Comparison of ENCODE assay signal across 25 cellular contexts in genomic region chr1:113029822-113030221, GRCh38. TPM values are rescaled to one million over a fixed set of nuclear protein-coding genes. Genes with fewer than 3 reads are reported as not detected.
DNase-seq lines count a peak whose midpoint lies in the region; ATAC-seq, FAIRE-seq and TF ChIP-seq lines count a peak whose summit lies in the region.
"Had no signal": no experiment of that assay in that cellular context is flagged by ENCODE, and none has a peak within 500 bp of the region (broad histone marks: within the 10 kb centered on the region; RNA-seq: fewer than 3 reads in every experiment).

No MANE protein-coding gene starts in this region.

- no peaks in the 10 kb centered on the region for H3K9me3 ChIP-seq in liver (ENCODE audit: control insufficient read depth in 4 of 4, low read length in 3 of 4)
- H3K9me3 ChIP-seq in HepG2 (ENCODE audit: low read length) = no peaks in the 10 kb centered on the region
- no peaks in the 10 kb centered on the region for H3K9me3 ChIP-seq in H1 (ENCODE audit: insufficient read depth in 2 of 2, low read depth in 1 of 2, low read length in 1 of 2)
- no peaks in the 10 kb centered on the region for H3K9me3 ChIP-seq in right cardiac atrium (ENCODE audit: control insufficient read depth, low read length)
- H3K9me3 ChIP-seq in BE2C = no peaks in the 10 kb centered on the region
- H3K9me3 ChIP-seq: HAP-1, SK-N-SH had no signal

- H3K14ac ChIP-seq in H1 (ENCODE audit: insufficient read length) = no peak overlapping the region

- H3K4me1 ChIP-seq in liver (ENCODE audit: control insufficient read depth in 4 of 4, insufficient read depth in 4 of 4, low read length in 3 of 4) = peaks cover 14 to 56% (median 49%) of the 10 kb centered on the region in 4 donors
- peaks cover 69% of the 10 kb centered on the region for H3K4me1 ChIP-seq in HepG2 (ENCODE audit: insufficient read depth, low read length)
- peaks cover 2 to 21% (median 13%) of the 10 kb centered on the region in 4 experiments; a peak in 5 of 7 replicates for H3K4me1 ChIP-seq in H1 (replicated peaks in 1 of 4; ENCODE audit: control insufficient read depth in 3 of 4, insufficient read depth in 4 of 4, low read length in 3 of 4)
- H3K4me1 ChIP-seq in right cardiac atrium (ENCODE audit: control insufficient read depth, insufficient read depth, low read length) = no peaks in the 10 kb centered on the region
- no peaks in the 10 kb centered on the region for H3K4me1 ChIP-seq in BE2C
- H3K4me1 ChIP-seq: HAP-1 had no signal

- TF ChIP-seq RAD21 in liver (IDR thresholded peaks at IDR 0.05) (no peak), HepG2 (CRISPR knock-in tag; IDR thresholded peaks at IDR 0.05) (no peak), H1 (IDR thresholded peaks at IDR 0.05 in 1 of 2, conservative IDR thresholded peaks at IDR 0.05 in 1 of 2; ENCODE audit: low read depth in 2 of 2, low read length in 2 of 2) (no peak)

- no peak overlapping the region for H4K5ac ChIP-seq in H1 (ENCODE audit: insufficient read length, low read depth, low read length)

- H3K4ac ChIP-seq in H1 (replicated peaks; ENCODE audit: insufficient read length, low read depth, low read length) = no peak overlapping the region

- no peak overlapping the region for H3K56ac ChIP-seq in H1 (replicated peaks; ENCODE audit: insufficient read length, low read depth, low read length)

- FAIRE-seq in HepG2 (lab: Jason Lieb, UNC) (no peak), H1 (lab: Jason Lieb, UNC) (no peak)
- FAIRE-seq: GM12892 had no signal

- intact Hi-C loops in HepG2 (cut with micrococcal nuclease; ENCODE audit: unreplicated experiment) = loop anchor here (5.0 kb wide), 1 partner anchor 73 kb away; the partner anchor contains the start of gene SLC16A1
- intact Hi-C loops in right cardiac atrium (cut with DNase I) = no loop called here

- POLR2A ChIA-PET in HepG2 (lab: Yijun Ruan, JAX) = no interaction called here
- POLR2A ChIA-PET in H1 (lab: Charles Lee; ENCODE audit: partially characterized antibody) = interaction anchor here (0.6 to 11.5 kb wide), 3 partner anchors 13 to 74 kb away, joined by 3 to 106 read pairs (median 3); partner anchors contain the start of gene SLC16A1

- CTCF ChIA-PET in HepG2 (lab: Yijun Ruan, JAX; ENCODE audit: low intra/inter-chr PET ratio, low total read pairs) (no interaction called here), H1 (lab: Charles Lee; ENCODE audit: partially characterized antibody) (interaction anchor here (1.9 kb wide), 1 partner anchor 43 kb away, joined by 5 read pairs; the partner anchor contains the start of gene LRIG2)

- H3K9ac ChIP-seq in liver (ENCODE audit: low read depth in 1 of 2, low read length in 2 of 2) (peak overlapping the region in 1 of 2 donors; percentile 60), HepG2 (ENCODE audit: insufficient read depth, low read depth, low read length) (no peak overlapping the region), H1 (replicated peaks in 1 of 4; ENCODE audit: extremely low read depth in 1 of 4, low read depth in 3 of 4, low read length in 3 of 4) (no peak overlapping the region)
- H3K9ac ChIP-seq: GM23248, SK-N-SH had no signal

- no peaks in the 10 kb centered on the region for H3K79me1 ChIP-seq in H1 (ENCODE audit: low read depth, low read length)

- H4K20me1 ChIP-seq in HepG2 (ENCODE audit: insufficient read depth, low read length) = no peaks in the 10 kb centered on the region
- H4K20me1 ChIP-seq in H1 (replicated peaks in 1 of 2; ENCODE audit: control insufficient read depth in 1 of 2, insufficient read depth in 2 of 2, low read length in 2 of 2) = no peaks in the 10 kb centered on the region

- DNase-seq in HepG2 (ENCODE audit: low spot score) (no peak), H1 (ENCODE audit: low read depth in 1 of 2, low spot score in 2 of 2) (no peak), right cardiac atrium (no peak), BE2C (no peak), NCI-H187 (lab: John Stamatoyannopoulos, UW) (no peak)
- DNase-seq: CD8-positive, alpha-beta memory T cell; DMS 273 treated with DMSO at 0.1 percent for 48 hours; DMS79 treated with DMSO at 0.1 percent for 48 hours; GM23248; IMR-90; KG1; NCI-H1048; NCI-H1417; NCI-H1694; NCI-H2081; NCI-H2227 treated with DMSO at 0.1 percent for 48 hours; NCI-H526 treated with DMSO at 0.1 percent for 48 hours; SK-N-SH; SW 1271 had no signal

- H2AK5ac ChIP-seq in H1 (ENCODE audit: low read depth, low read length) = no peak overlapping the region

- TF ChIP-seq POLR2A in HepG2 (IDR thresholded peaks at IDR 0.05; ENCODE audit: insufficient read depth in 1 of 2, low read depth in 2 of 2, low read length in 2 of 2) (no peak), H1 (IDR thresholded peaks at IDR 0.05; ENCODE audit: control extremely low read depth in 1 of 2, low read depth in 2 of 2, low read length in 2 of 2) (no peak)

- H3K79me2 ChIP-seq in HepG2 (ENCODE audit: insufficient read depth, low read length) (no peaks in the 10 kb centered on the region), H1 (ENCODE audit: control insufficient read depth in 1 of 2, insufficient read depth in 2 of 2, low read length in 2 of 2) (no peaks in the 10 kb centered on the region)

- H2AFZ ChIP-seq in HepG2 (ENCODE audit: low read length) (no peak overlapping the region), H1 (ENCODE audit: low read length) (no peak overlapping the region)
- H2AFZ ChIP-seq: GM23248 had no signal

- 29% methylated on average over 1 of the region's 1 CpG for WGBS in liver
- 18% methylated on average over 1 of the region's 1 CpG for WGBS in HepG2 (ENCODE audit: low lambda C conversion rate)
- WGBS in H1 (ENCODE audit: extremely low coverage in 1 of 2, insufficient coverage in 1 of 2, insufficient read length in 1 of 2, insufficient replicate concordance in 2 of 2, low coverage in 1 of 2, low lambda C conversion rate in 2 of 2, missing lambda C conversion rate in 1 of 2), 2 experiments = 82% methylated on average over 1 of the region's 1 CpG; no CpG with 5 or more reads in 1 of the 2 experiments
- 59% methylated on average over 1 of the region's 1 CpG for WGBS in right cardiac atrium

- in situ Hi-C loops in HepG2 (cut with HindIII; ENCODE audit: extremely low pct_ligation_motif_present, low pct_unique_long_range_greater_than_20kb) = loop anchor here (25.0 kb wide), 1 partner anchor 318 kb away; the partner anchor contains the start of genes PPM1J and RHOC

- H3K23ac ChIP-seq in H1 (ENCODE audit: insufficient read length) = no peak overlapping the region

- no peak overlapping the region for H3K4me3 ChIP-seq in liver (ENCODE audit: low read depth in 1 of 3, low read length in 3 of 3)
- no peak overlapping the region for H3K4me3 ChIP-seq in HepG2 (replicated peaks in 1 of 3; ENCODE audit: insufficient read depth in 1 of 3, low read depth in 2 of 3, low read length in 3 of 3)
- H3K4me3 ChIP-seq in H1 (ENCODE audit: extremely low read depth in 1 of 4, insufficient read depth in 2 of 4, low read depth in 3 of 4, low read length in 4 of 4) = no peak overlapping the region
- H3K4me3 ChIP-seq in right cardiac atrium (ENCODE audit: low read length) = no peak overlapping the region
- H3K4me3 ChIP-seq in BE2C (ENCODE audit: low read depth, low read length) = no peak overlapping the region
- H3K4me3 ChIP-seq: GM23248, HAP-1 had no signal

- no peak overlapping the region for H4K8ac ChIP-seq in H1 (ENCODE audit: extremely low read depth, insufficient read depth, low read length)

- H4K91ac ChIP-seq in H1 (replicated peaks; ENCODE audit: insufficient read length, low read length) = no peak overlapping the region

- no peak for ATAC-seq in HepG2
- ATAC-seq in right cardiac atrium = peak; percentile 38 to 46
- ATAC-seq in GM18868 (IDR thresholded peaks at IDR 0.05; ENCODE audit: unreplicated experiment) = no peak
- ATAC-seq: Panc1 had no signal

- H3K18ac ChIP-seq in H1 (ENCODE audit: extremely low read depth, low read length) = no peak overlapping the region

- no peak overlapping the region for H2BK15ac ChIP-seq in H1 (ENCODE audit: low read length)

- peak overlapping the region; percentile 81; the same call in 1 of the 2 replicates for H2BK12ac ChIP-seq in H1 (ENCODE audit: low read depth, low read length)

- no peak overlapping the region for H2BK20ac ChIP-seq in H1 (ENCODE audit: low read length)

- H3K4me2 ChIP-seq in HepG2 (ENCODE audit: low read depth, low read length) (no peak overlapping the region; the same call in 1 of the 2 replicates), H1 (ENCODE audit: insufficient read depth in 1 of 2, low read depth in 2 of 2, low read length in 2 of 2) (no peak overlapping the region)
- H3K4me2 ChIP-seq: SK-N-SH had no signal

- peak overlapping the region; percentile 43 to 57 for H3K27ac ChIP-seq in liver (ENCODE audit: low read depth in 1 of 2, low read length in 2 of 2)
- H3K27ac ChIP-seq in HepG2 (ENCODE audit: extremely low read length, insufficient read depth, low read length) = no peak overlapping the region
- H3K27ac ChIP-seq in H1 (ENCODE audit: low read depth, low read length) = no peak overlapping the region
- H3K27ac ChIP-seq in right cardiac atrium (ENCODE audit: low read length) = no peak overlapping the region
- H3K27ac ChIP-seq: GM23248, RWPE1 had no signal

- H3K27me3 ChIP-seq in liver (ENCODE audit: control insufficient read depth in 4 of 4, insufficient read depth in 4 of 4, low read length in 3 of 4) (no peaks in the 10 kb centered on the region), HepG2 (ENCODE audit: control insufficient read depth in 1 of 2, insufficient read depth in 2 of 2, low read length in 2 of 2) (no peaks in the 10 kb centered on the region), H1 (replicated peaks in 1 of 4; ENCODE audit: control insufficient read depth in 3 of 4, extremely low read depth in 1 of 4, insufficient read depth in 3 of 4, low read length in 3 of 4) (no peaks in the 10 kb centered on the region), right cardiac atrium (ENCODE audit: control insufficient read depth, insufficient read depth) (no peaks in the 10 kb centered on the region), BE2C (no peaks in the 10 kb centered on the region)

- H3K23me2 ChIP-seq in H1 (ENCODE audit: low read depth, low read length) = no peaks in the 10 kb centered on the region

- BruUV-seq in HepG2 (replicated peaks; lab: Mats Ljungman, UMichigan) = no TSS peak

- no peak overlapping the region for H2BK120ac ChIP-seq in H1 (replicated peaks; ENCODE audit: low read depth, low read length)

- TF ChIP-seq EP300 in HepG2 (IDR thresholded peaks at IDR 0.05; ENCODE audit: low read depth in 2 of 2, low read length in 2 of 2) = no peak
- no peak for TF ChIP-seq EP300 in HepG2 (CRISPR knock-in tag; IDR thresholded peaks at IDR 0.05; ENCODE audit: borderline replicate concordance)
- no peak for TF ChIP-seq EP300 in H1 (IDR thresholded peaks at IDR 0.05; ENCODE audit: borderline replicate concordance in 1 of 2, low read depth in 2 of 2, low read length in 2 of 2)

- no peak overlapping the region for H2BK5ac ChIP-seq in H1 (ENCODE audit: low read depth, low read length)

- TF ChIP-seq CTCF in liver (IDR thresholded peaks at IDR 0.05; ENCODE audit: low read depth, low read length, missing input control) = no peak
- TF ChIP-seq CTCF in HepG2 (CRISPR knock-in tag; IDR thresholded peaks at IDR 0.05) = no peak
- TF ChIP-seq CTCF in H1 (IDR thresholded peaks at IDR 0.05; ENCODE audit: control extremely low read depth in 1 of 3, insufficient read depth in 1 of 3, low read depth in 1 of 3, low read length in 3 of 3) = no peak
- no peak for TF ChIP-seq CTCF in BE2C (IDR thresholded peaks at IDR 0.05; ENCODE audit: low read depth, low read length)

- H3K36me3 ChIP-seq in liver (ENCODE audit: control insufficient read depth in 4 of 4, insufficient read depth in 3 of 4, low read depth in 1 of 4, low read length in 3 of 4) (no peaks in the 10 kb centered on the region), HepG2 (replicated peaks in 1 of 2; ENCODE audit: control insufficient read depth in 1 of 2, insufficient read depth in 2 of 2, low read length in 2 of 2) (no peaks in the 10 kb centered on the region), H1 (ENCODE audit: control insufficient read depth in 2 of 4, insufficient read depth in 4 of 4, low read length in 3 of 4) (no peaks in the 10 kb centered on the region; a peak in 1 of 8 replicates), BE2C (no peaks in the 10 kb centered on the region)
- H3K36me3 ChIP-seq: HAP-1 had no signal

RNA-seq across cellular contexts. Expression of gene LRIG2, which starts 43.2 kb away (rescaled TPM):
- 10 to 100 TPM in 1 of 2 donors, 1 to 10 TPM in 1; 9.4 to 11.9 TPM for total RNA-seq in liver
- polyA plus RNA-seq in liver = 1 to 10 TPM; 1.3 to 2.6 TPM
- total RNA-seq in HepG2 (2016; rRNA removed; fragmentation: Illumina TruSeq; extraction: Trizol) = 3.3 and 8.1 TPM in 2 replicates
- 3.3 and 3.6 TPM in 2 replicates for total RNA-seq in HepG2 (2016; cell fraction: cytosol; rRNA removed; fragmentation: Illumina TruSeq; extraction: Trizol; ENCODE audit: low read depth)
- 4.1 and 7.4 TPM in 2 replicates for total RNA-seq in HepG2 (2016; cell fraction: insoluble cytoplasmic fraction; rRNA removed; fragmentation: Illumina TruSeq; extraction: Trizol)
- 3.8 and 4.3 TPM in 2 replicates for total RNA-seq in HepG2 (2016; cell fraction: membrane; rRNA removed; fragmentation: Illumina TruSeq; extraction: Trizol)
- 13.3 and 14.4 TPM in 2 replicates for total RNA-seq in HepG2 (2016; cell fraction: nucleus; rRNA removed; fragmentation: Illumina TruSeq; extraction: Trizol)
- polyA plus RNA-seq in HepG2 (2011; rRNA removed) = 12.2 and 14.2 TPM in 2 replicates
- polyA plus RNA-seq in HepG2 (2011; cell fraction: cytosol; rRNA removed) = 6.7 and 8.7 TPM in 2 replicates
- 16.4 and 16.6 TPM in 2 replicates for polyA plus RNA-seq in HepG2 (2011; cell fraction: nucleus; rRNA removed)
- polyA plus RNA-seq in HepG2 (2012) = 6.2 and 6.8 TPM in 2 replicates
- 0.43 and 0.47 TPM in 2 replicates for polyA plus RNA-seq in HepG2 (2016; cell fraction: cytosol; fragmentation: Illumina TruSeq; extraction: Trizol; ENCODE audit: low read depth)
- 1.8 and 2.6 TPM in 2 replicates for polyA plus RNA-seq in HepG2 (2016; cell fraction: insoluble cytoplasmic fraction; fragmentation: Illumina TruSeq; extraction: Trizol; ENCODE audit: low read depth)
- 0.72 and 0.82 TPM in 2 replicates for polyA plus RNA-seq in HepG2 (2016; cell fraction: membrane; fragmentation: Illumina TruSeq; extraction: Trizol; ENCODE audit: low read depth)
- 18.2 and 20.6 TPM in 2 replicates for polyA plus RNA-seq in HepG2 (2016; cell fraction: nucleus; fragmentation: Illumina TruSeq; extraction: Trizol; ENCODE audit: insufficient read depth, low read depth)
- 21.0 and 29.4 TPM in 2 replicates for polyA minus RNA-seq in HepG2 (2011; rRNA and poly(A)+ RNA removed; ENCODE audit: low replicate concordance)
- polyA minus RNA-seq in HepG2 (2011; cell fraction: cytosol; rRNA and poly(A)+ RNA removed) = 9.3 and 12.0 TPM in 2 replicates
- polyA minus RNA-seq in HepG2 (2011; cell fraction: nucleus; rRNA and poly(A)+ RNA removed) = 31.7 and 34.6 TPM in 2 replicates
- 20.4 and 20.9 TPM in 2 replicates for total RNA-seq in H1 (2021; fragmentation: NEBNext Ultra II Directional; extraction: Animal tissue kit (Norgen Biotek cat#: 25700))
- polyA plus RNA-seq in H1 (2011; rRNA removed) = 10.3 and 16.2 TPM in 2 replicates
- polyA plus RNA-seq in H1 (2011; cell fraction: cytosol; rRNA removed) = 13.8 TPM
- 25.7 TPM for polyA plus RNA-seq in H1 (2011; cell fraction: nucleus; rRNA removed)
- 10.8 to 13.7 TPM (median 12.2 TPM) in 4 replicates for polyA plus RNA-seq in H1 (2012, experiment 1 of 2)
- polyA plus RNA-seq in H1 (2012, experiment 2 of 2) = 1.5 TPM
- 14.1 TPM for polyA plus RNA-seq in H1 (2013, experiment 1 of 2)
- polyA plus RNA-seq in H1 (2013, experiment 2 of 2) = 12.4 TPM
- polyA minus RNA-seq in H1 (2011; rRNA and poly(A)+ RNA removed) = 64.5 and 92.1 TPM in 2 replicates
- 21.9 TPM for polyA minus RNA-seq in H1 (2011; cell fraction: cytosol; rRNA and poly(A)+ RNA removed)
- 61.5 TPM for polyA minus RNA-seq in H1 (2011; cell fraction: nucleus; rRNA and poly(A)+ RNA removed)
- 10 to 100 TPM in 2 of 4 donors, 1 to 10 TPM in 2; 8.9 to 11.1 (median 9.8) TPM for total RNA-seq in right cardiac atrium
- polyA plus RNA-seq in right cardiac atrium = 4.3 TPM
- polyA plus RNA-seq in BE2C (2012; ENCODE audit: insufficient read depth, insufficient read length, low read depth) = 5.7 TPM

Comparison
In these comparisons a context has a peak if more than half of its experiments do, and no peak if none do; other contexts are left out.
1. H3K27ac ChIP-seq: peak in liver (2 of 2); none in HepG2 (single experiment), H1 (single experiment) and right cardiac atrium (single experiment).
2. ATAC-seq: peak in right cardiac atrium (2 of 2); none in HepG2 (single experiment) and GM18868 (single experiment).